In the genomic region with DNA sequence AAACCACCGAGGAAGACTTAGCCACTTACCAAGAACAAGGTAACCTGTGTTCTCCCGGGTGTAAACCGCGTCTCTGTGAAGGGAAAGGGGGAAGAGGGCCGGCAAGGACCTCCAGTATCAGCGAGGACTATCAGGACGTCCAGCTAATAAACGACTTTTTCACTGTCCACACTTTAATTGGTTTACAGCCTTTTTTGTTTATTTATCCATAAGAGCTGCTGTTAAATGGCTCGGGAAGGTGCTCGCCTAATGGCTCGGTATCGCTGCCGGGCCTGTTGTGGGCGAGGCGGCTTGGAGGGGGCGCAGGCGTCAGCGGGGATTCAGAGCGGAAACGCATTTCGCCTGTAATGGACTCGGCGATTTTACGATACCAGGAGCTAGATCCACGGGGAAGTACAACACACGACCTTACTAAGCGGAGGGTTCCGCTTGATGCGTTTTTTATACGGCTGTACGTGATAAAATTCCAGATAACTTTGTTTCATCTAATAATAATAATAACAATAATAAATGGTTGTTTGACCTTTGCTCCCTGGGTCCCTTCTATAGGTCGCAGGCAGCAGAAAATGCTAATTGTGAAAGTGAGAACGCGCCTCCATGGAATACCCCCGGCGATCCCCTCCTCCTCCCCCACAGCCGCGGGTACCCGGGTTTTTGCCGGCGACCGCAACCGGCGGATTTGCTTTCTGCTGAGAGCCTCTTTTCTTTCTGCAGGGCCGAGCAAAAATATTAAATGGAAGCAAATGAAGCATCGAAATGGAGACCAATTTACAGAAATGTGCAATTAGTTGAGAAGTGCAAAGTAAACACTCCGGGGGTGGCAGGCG, we compare ENCODE assay signal across 2 cellular contexts.
TF ChIP-seq lines count a peak whose summit lies in the region.

No MANE protein-coding gene starts in this region.

TF ChIP-seq in HEK293T, 16 proteins besides CTCF, POLR2A, EP300 and RAD21 (continued from another document):
- TF ChIP-seq FOXA1 (IDR thresholded peaks at IDR 0.05): no peak
- no peak for TF ChIP-seq TARDBP (IDR thresholded peaks at IDR 0.05)
- no peak for TF ChIP-seq ARNT (IDR thresholded peaks at IDR 0.05)
- no peak for TF ChIP-seq FOXM1 (IDR thresholded peaks at IDR 0.05; ENCODE audit: borderline replicate concordance)

TF ChIP-seq in GM12878, 131 proteins besides CTCF, POLR2A, EP300 and RAD21 (continues in another document):
- TF ChIP-seq, protein P1, sequence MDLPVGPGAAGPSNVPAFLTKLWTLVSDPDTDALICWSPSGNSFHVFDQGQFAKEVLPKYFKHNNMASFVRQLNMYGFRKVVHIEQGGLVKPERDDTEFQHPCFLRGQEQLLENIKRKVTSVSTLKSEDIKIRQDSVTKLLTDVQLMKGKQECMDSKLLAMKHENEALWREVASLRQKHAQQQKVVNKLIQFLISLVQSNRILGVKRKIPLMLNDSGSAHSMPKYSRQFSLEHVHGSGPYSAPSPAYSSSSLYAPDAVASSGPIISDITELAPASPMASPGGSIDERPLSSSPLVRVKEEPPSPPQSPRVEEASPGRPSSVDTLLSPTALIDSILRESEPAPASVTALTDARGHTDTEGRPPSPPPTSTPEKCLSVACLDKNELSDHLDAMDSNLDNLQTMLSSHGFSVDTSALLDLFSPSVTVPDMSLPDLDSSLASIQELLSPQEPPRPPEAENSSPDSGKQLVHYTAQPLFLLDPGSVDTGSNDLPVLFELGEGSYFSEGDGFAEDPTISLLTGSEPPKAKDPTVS (IDR thresholded peaks at IDR 0.05; ENCODE audit: low read depth, low read length): no peak
- TF ChIP-seq STAT3 (IDR thresholded peaks at IDR 0.05; ENCODE audit: low read depth, low read length) (no peak), ZSCAN29 (IDR thresholded peaks at IDR 0.05) (peak; percentile 44; the same call in 1 of the 2 replicates), ASH2L (IDR thresholded peaks at IDR 0.05; ENCODE audit: borderline replicate concordance, low read depth) (no peak), FOXK2 (IDR thresholded peaks at IDR 0.05) (no peak), KDM1A (IDR thresholded peaks at IDR 0.05; ENCODE audit: borderline replicate concordance) (no peak), HDAC6 (IDR thresholded peaks at IDR 0.05; ENCODE audit: unreplicated experiment) (no peak), STAT1 (conservative IDR thresholded peaks at IDR 0.05) (no peak), MTA2 (IDR thresholded peaks at IDR 0.05; ENCODE audit: low read depth) (peak; percentile 19; the same call in 1 of the 2 replicates), YY1 (IDR thresholded peaks at IDR 0.05; ENCODE audit: low read depth, low read length) (no peak), CREM (IDR thresholded peaks at IDR 0.05; ENCODE audit: low read depth) (no peak), KAT2A (conservative IDR thresholded peaks at IDR 0.05; ENCODE audit: control insufficient read depth, low read depth, low read length) (no peak), IKZF1 (conservative IDR thresholded peaks at IDR 0.05) (peak; percentile 23; the same call in 1 of the 2 replicates), ZNF384 (IDR thresholded peaks at IDR 0.05; ENCODE audit: borderline replicate concordance, low read depth, low read length) (no peak), NFIC (IDR thresholded peaks at IDR 0.05; ENCODE audit: low read depth, low read length) (no peak), SRF (IDR thresholded peaks at IDR 0.05; ENCODE audit: low read depth in 2 of 2, low read length in 2 of 2) (no peak), IKZF2 (IDR thresholded peaks at IDR 0.05) (0 out of 4 replicates have a peak, but pooled peaks have one; percentile 17 to 26), HCFC1 (IDR thresholded peaks at IDR 0.05; ENCODE audit: low read length) (no peak), GATAD2B (conservative IDR thresholded peaks at IDR 0.05; ENCODE audit: low read depth) (0 out of 2 replicates have a peak, but pooled peaks have one; percentile 24), IRF4 (IDR thresholded peaks at IDR 0.05; ENCODE audit: low read depth, low read length) (no peak), ATF7 (IDR thresholded peaks at IDR 0.05; ENCODE audit: low read depth) (no peak), HDAC2 (IDR thresholded peaks at IDR 0.05) (no peak), NFXL1 (IDR thresholded peaks at IDR 0.05; ENCODE audit: borderline replicate concordance) (no peak)
- TF ChIP-seq, protein P2, sequence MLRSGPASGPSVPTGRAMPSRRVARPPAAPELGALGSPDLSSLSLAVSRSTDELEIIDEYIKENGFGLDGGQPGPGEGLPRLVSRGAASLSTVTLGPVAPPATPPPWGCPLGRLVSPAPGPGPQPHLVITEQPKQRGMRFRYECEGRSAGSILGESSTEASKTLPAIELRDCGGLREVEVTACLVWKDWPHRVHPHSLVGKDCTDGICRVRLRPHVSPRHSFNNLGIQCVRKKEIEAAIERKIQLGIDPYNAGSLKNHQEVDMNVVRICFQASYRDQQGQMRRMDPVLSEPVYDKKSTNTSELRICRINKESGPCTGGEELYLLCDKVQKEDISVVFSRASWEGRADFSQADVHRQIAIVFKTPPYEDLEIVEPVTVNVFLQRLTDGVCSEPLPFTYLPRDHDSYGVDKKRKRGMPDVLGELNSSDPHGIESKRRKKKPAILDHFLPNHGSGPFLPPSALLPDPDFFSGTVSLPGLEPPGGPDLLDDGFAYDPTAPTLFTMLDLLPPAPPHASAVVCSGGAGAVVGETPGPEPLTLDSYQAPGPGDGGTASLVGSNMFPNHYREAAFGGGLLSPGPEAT (IDR thresholded peaks at IDR 0.05; ENCODE audit: low read depth): peak; percentile 37; the same call in 1 of the 2 replicates
- TF ChIP-seq, protein P3, sequence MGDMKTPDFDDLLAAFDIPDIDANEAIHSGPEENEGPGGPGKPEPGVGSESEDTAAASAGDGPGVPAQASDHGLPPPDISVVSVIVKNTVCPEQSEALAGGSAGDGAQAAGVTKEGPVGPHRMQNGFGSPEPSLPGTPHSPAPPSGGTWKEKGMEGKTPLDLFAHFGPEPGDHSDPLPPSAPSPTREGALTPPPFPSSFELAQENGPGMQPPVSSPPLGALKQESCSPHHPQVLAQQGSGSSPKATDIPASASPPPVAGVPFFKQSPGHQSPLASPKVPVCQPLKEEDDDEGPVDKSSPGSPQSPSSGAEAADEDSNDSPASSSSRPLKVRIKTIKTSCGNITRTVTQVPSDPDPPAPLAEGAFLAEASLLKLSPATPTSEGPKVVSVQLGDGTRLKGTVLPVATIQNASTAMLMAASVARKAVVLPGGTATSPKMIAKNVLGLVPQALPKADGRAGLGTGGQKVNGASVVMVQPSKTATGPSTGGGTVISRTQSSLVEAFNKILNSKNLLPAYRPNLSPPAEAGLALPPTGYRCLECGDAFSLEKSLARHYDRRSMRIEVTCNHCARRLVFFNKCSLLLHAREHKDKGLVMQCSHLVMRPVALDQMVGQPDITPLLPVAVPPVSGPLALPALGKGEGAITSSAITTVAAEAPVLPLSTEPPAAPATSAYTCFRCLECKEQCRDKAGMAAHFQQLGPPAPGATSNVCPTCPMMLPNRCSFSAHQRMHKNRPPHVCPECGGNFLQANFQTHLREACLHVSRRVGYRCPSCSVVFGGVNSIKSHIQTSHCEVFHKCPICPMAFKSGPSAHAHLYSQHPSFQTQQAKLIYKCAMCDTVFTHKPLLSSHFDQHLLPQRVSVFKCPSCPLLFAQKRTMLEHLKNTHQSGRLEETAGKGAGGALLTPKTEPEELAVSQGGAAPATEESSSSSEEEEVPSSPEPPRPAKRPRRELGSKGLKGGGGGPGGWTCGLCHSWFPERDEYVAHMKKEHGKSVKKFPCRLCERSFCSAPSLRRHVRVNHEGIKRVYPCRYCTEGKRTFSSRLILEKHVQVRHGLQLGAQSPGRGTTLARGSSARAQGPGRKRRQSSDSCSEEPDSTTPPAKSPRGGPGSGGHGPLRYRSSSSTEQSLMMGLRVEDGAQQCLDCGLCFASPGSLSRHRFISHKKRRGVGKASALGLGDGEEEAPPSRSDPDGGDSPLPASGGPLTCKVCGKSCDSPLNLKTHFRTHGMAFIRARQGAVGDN (IDR thresholded peaks at IDR 0.05): 0 out of 2 replicates have a peak, but pooled peaks have one; percentile 18
- TF ChIP-seq, protein P4, sequence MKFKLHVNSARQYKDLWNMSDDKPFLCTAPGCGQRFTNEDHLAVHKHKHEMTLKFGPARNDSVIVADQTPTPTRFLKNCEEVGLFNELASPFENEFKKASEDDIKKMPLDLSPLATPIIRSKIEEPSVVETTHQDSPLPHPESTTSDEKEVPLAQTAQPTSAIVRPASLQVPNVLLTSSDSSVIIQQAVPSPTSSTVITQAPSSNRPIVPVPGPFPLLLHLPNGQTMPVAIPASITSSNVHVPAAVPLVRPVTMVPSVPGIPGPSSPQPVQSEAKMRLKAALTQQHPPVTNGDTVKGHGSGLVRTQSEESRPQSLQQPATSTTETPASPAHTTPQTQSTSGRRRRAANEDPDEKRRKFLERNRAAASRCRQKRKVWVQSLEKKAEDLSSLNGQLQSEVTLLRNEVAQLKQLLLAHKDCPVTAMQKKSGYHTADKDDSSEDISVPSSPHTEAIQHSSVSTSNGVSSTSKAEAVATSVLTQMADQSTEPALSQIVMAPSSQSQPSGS (IDR thresholded peaks at IDR 0.05; ENCODE audit: low read length): no peak
- TF ChIP-seq, protein P5, sequence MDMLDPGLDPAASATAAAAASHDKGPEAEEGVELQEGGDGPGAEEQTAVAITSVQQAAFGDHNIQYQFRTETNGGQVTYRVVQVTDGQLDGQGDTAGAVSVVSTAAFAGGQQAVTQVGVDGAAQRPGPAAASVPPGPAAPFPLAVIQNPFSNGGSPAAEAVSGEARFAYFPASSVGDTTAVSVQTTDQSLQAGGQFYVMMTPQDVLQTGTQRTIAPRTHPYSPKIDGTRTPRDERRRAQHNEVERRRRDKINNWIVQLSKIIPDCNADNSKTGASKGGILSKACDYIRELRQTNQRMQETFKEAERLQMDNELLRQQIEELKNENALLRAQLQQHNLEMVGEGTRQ (IDR thresholded peaks at IDR 0.05; ENCODE audit: borderline replicate concordance, low read depth, low read length): no peak
- TF ChIP-seq, protein P6, sequence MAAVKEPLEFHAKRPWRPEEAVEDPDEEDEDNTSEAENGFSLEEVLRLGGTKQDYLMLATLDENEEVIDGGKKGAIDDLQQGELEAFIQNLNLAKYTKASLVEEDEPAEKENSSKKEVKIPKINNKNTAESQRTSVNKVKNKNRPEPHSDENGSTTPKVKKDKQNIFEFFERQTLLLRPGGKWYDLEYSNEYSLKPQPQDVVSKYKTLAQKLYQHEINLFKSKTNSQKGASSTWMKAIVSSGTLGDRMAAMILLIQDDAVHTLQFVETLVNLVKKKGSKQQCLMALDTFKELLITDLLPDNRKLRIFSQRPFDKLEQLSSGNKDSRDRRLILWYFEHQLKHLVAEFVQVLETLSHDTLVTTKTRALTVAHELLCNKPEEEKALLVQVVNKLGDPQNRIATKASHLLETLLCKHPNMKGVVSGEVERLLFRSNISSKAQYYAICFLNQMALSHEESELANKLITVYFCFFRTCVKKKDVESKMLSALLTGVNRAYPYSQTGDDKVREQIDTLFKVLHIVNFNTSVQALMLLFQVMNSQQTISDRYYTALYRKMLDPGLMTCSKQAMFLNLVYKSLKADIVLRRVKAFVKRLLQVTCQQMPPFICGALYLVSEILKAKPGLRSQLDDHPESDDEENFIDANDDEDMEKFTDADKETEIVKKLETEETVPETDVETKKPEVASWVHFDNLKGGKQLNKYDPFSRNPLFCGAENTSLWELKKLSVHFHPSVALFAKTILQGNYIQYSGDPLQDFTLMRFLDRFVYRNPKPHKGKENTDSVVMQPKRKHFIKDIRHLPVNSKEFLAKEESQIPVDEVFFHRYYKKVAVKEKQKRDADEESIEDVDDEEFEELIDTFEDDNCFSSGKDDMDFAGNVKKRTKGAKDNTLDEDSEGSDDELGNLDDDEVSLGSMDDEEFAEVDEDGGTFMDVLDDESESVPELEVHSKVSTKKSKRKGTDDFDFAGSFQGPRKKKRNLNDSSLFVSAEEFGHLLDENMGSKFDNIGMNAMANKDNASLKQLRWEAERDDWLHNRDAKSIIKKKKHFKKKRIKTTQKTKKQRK (IDR thresholded peaks at IDR 0.05; ENCODE audit: low read depth, low read length): no peak
- TF ChIP-seq, protein P7, sequence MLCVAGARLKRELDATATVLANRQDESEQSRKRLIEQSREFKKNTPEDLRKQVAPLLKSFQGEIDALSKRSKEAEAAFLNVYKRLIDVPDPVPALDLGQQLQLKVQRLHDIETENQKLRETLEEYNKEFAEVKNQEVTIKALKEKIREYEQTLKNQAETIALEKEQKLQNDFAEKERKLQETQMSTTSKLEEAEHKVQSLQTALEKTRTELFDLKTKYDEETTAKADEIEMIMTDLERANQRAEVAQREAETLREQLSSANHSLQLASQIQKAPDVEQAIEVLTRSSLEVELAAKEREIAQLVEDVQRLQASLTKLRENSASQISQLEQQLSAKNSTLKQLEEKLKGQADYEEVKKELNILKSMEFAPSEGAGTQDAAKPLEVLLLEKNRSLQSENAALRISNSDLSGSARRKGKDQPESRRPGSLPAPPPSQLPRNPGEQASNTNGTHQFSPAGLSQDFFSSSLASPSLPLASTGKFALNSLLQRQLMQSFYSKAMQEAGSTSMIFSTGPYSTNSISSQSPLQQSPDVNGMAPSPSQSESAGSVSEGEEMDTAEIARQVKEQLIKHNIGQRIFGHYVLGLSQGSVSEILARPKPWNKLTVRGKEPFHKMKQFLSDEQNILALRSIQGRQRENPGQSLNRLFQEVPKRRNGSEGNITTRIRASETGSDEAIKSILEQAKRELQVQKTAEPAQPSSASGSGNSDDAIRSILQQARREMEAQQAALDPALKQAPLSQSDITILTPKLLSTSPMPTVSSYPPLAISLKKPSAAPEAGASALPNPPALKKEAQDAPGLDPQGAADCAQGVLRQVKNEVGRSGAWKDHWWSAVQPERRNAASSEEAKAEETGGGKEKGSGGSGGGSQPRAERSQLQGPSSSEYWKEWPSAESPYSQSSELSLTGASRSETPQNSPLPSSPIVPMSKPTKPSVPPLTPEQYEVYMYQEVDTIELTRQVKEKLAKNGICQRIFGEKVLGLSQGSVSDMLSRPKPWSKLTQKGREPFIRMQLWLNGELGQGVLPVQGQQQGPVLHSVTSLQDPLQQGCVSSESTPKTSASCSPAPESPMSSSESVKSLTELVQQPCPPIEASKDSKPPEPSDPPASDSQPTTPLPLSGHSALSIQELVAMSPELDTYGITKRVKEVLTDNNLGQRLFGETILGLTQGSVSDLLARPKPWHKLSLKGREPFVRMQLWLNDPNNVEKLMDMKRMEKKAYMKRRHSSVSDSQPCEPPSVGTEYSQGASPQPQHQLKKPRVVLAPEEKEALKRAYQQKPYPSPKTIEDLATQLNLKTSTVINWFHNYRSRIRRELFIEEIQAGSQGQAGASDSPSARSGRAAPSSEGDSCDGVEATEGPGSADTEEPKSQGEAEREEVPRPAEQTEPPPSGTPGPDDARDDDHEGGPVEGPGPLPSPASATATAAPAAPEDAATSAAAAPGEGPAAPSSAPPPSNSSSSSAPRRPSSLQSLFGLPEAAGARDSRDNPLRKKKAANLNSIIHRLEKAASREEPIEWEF (IDR thresholded peaks at IDR 0.05; ENCODE audit: insufficient replicate concordance, low read depth, low read length): no peak
- TF ChIP-seq, protein P8, sequence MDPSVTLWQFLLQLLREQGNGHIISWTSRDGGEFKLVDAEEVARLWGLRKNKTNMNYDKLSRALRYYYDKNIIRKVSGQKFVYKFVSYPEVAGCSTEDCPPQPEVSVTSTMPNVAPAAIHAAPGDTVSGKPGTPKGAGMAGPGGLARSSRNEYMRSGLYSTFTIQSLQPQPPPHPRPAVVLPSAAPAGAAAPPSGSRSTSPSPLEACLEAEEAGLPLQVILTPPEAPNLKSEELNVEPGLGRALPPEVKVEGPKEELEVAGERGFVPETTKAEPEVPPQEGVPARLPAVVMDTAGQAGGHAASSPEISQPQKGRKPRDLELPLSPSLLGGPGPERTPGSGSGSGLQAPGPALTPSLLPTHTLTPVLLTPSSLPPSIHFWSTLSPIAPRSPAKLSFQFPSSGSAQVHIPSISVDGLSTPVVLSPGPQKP (IDR thresholded peaks at IDR 0.05; ENCODE audit: low read depth, low read length): no peak
